8 cellular contexts compared by ENCODE assay signal in the genomic region with DNA sequence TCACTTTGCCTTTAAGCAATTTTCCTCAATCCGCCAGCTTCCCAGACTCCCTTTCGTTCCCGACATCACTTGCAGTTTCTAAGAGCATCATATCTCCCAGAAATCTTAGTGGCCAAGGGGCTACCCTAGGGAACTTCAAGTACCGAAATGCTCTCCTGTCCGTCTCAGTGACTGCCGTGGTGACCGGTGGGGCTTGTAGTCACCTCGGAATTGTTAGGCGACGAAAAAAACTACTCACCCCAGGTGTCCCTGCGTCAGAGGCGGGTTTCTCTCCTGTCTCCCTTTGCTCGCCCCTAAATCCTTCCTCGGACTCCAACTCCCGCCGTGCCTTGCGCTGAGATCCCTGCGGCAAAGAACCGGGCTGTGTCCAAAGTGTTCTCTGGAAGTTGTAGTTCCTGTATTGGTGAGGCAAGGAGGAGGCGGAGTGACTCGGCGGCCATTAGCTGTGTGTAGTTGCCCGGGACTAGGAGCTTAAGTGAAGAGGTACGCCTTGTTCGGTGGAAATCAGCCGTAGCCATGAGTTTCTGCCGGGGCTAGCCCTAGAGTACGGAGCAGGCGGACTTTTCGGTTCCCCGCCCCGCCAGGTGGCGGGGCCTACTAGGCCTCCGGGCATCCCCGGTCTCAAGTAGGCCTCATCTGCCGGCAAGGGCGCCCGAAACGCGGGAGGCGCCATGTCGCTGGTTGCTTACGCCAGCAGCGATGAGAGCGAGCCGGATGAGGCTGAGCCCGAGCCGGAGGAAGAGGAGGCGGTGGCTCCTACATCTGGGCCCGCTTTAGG. TPM values are rescaled to one million over a fixed set of nuclear protein-coding genes. Genes with fewer than 3 reads are reported as not detected.
DNase-seq lines count a peak whose midpoint lies in the region; ATAC-seq and TF ChIP-seq lines count a peak whose summit lies in the region.

A gene with protein sequence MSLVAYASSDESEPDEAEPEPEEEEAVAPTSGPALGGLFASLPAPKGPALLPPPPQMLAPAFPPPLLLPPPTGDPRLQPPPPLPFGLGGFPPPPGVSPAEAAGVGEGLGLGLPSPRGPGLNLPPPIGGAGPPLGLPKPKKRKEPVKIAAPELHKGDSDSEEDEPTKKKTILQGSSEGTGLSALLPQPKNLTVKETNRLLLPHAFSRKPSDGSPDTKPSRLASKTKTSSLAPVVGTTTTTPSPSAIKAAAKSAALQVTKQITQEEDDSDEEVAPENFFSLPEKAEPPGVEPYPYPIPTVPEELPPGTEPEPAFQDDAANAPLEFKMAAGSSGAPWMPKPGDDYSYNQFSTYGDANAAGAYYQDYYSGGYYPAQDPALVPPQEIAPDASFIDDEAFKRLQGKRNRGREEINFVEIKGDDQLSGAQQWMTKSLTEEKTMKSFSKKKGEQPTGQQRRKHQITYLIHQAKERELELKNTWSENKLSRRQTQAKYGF (plus strand): TSS at position 435 of the 778 bp plus-strand sequence. CDS start 237 bp downstream, at position 672.

- TF ChIP-seq POLR2A in uterus (IDR thresholded peaks at IDR 0.05) = peak; percentile 55 to 58

- in situ Hi-C loops in GM13977 (cut with MboI; ENCODE audit: low pct_unique_long_range_greater_than_20kb, low sequenced_read_pairs, unreplicated experiment) = no loop called here

- H3K4me3 Mint-ChIP-seq in T-helper 17 cell = no peak within 1 kb of the TSS

- H3K36me3 ChIP-seq in right atrium auricular region = peaks cover 7% of the 10 kb centered on the region
- H3K36me3 ChIP-seq in psoas muscle (ENCODE audit: insufficient read depth in 1 of 2, low read depth in 1 of 2) = peaks cover 0 to 18% of the 10 kb centered on the region in 2 donors
- H3K36me3 ChIP-seq in uterus = no peaks in the 10 kb centered on the region

- WGBS in psoas muscle, 3 donors = 0 to 1% (median 1%) methylated on average over 35 to 50 of the region's 50 CpGs

- peak; percentile 86 for ATAC-seq in HG02884 (IDR thresholded peaks at IDR 0.05; ENCODE audit: unreplicated experiment)
- ATAC-seq in T-helper 17 cell = peak; percentile 92
- peak; percentile 94 to 95 (median 95) for ATAC-seq in psoas muscle

- H3K4me1 ChIP-seq in right atrium auricular region = peaks cover 0 to 55% of the 10 kb centered on the region in 2 donors
- peaks cover 47% of the 10 kb centered on the region for H3K4me1 ChIP-seq in psoas muscle
- H3K4me1 ChIP-seq in uterus = peaks cover 6 to 13% of the 10 kb centered on the region in 2 donors

- H3K36me3 Mint-ChIP-seq in T-helper 17 cell (ENCODE audit: low read depth) = peaks cover 8% of the 10 kb centered on the region

- intact Hi-C loops in psoas muscle (cut with DNase I) = loop anchor here in 1 of 2 donors (2.0 to 5.0 kb wide), 2 partner anchors 16 to 40 kb away; a partner anchor contains a TSS
- intact Hi-C loops in uterus (cut with DNase I; ENCODE audit: low total_unique reads) = no loop called here

- no peaks in the 10 kb centered on the region for H3K27me3 Mint-ChIP-seq in T-helper 17 cell

- peaks cover 29% of the 10 kb centered on the region for H3K4me1 Mint-ChIP-seq in T-helper 17 cell

- H3K27ac ChIP-seq in right atrium auricular region (peak within 1 kb of the TSS; percentile 92 to 94), psoas muscle (peak within 1 kb of the TSS; percentile 96), uterus (peak within 1 kb of the TSS; percentile 93 to 96)

- TF ChIP-seq CTCF in GM13977 (IDR thresholded peaks at IDR 0.05; ENCODE audit: extremely low read depth, insufficient read depth, missing control alignments) = no peak
- TF ChIP-seq CTCF in right atrium auricular region (IDR thresholded peaks at IDR 0.05) = no peak
- TF ChIP-seq CTCF in psoas muscle (IDR thresholded peaks at IDR 0.05) = no peak
- peak in 1 of 4 experiments; percentile 35 for TF ChIP-seq CTCF in uterus (IDR thresholded peaks at IDR 0.05)

- H3K27me3 ChIP-seq in right atrium auricular region (no peaks in the 10 kb centered on the region), psoas muscle (ENCODE audit: insufficient read depth in 3 of 3, low read length in 2 of 3) (no peaks in the 10 kb centered on the region), uterus (no peaks in the 10 kb centered on the region)

- H3K27ac Mint-ChIP-seq in T-helper 17 cell = no peak within 1 kb of the TSS

- DNase-seq in GM13977 (ENCODE audit: low spot score) (peak; percentile 90), NCI-H1694 (lab: John Stamatoyannopoulos, UW) (peak; percentile 100), T-helper 17 cell (peak; percentile 87 to 96 (median 92)), anterior cingulate cortex (lab: John Stamatoyannopoulos, UW) (peak; percentile 87 to 100 (median 99)), right atrium auricular region (ENCODE audit: low spot score) (peak; percentile 99), psoas muscle (peak; percentile 97 to 99), uterus (peak; percentile 98 to 99)

- H3K9me3 ChIP-seq in T-helper 17 cell (ENCODE audit: control insufficient read depth, low read length, poor library complexity, severe bottlenecking) (no peaks in the 10 kb centered on the region), right atrium auricular region (no peaks in the 10 kb centered on the region), psoas muscle (no peaks in the 10 kb centered on the region), uterus (no peaks in the 10 kb centered on the region)

- H3K4me3 ChIP-seq in right atrium auricular region = peak within 1 kb of the TSS; percentile 88 to 98
- peak within 1 kb of the TSS; percentile 95 for H3K4me3 ChIP-seq in psoas muscle
- peak within 1 kb of the TSS; percentile 89 to 90 for H3K4me3 ChIP-seq in uterus

RNA-seq across cellular contexts. Expression of the gene that starts here (rescaled TPM):
- total RNA-seq in T-helper 17 cell (10 to 100 TPM; 51.0 to 82.4 TPM), right atrium auricular region (10 to 100 TPM; 29.8 to 34.3 TPM), psoas muscle (10 to 100 TPM; 43.7 to 69.3 (median 64.0) TPM), uterus (10 to 100 TPM; 22.7 to 71.9 (median 29.1) TPM)
- polyA plus RNA-seq in psoas muscle = 100 to 1,000 TPM in 1 of 3 donors, 10 to 100 TPM in 2; 46.8 to 107 (median 72.0) TPM

Comparison
In these comparisons a context has a peak if more than half of its experiments do, and no peak if none do; other contexts are left out.
1. Peak in every context shown above with its lines: DNase-seq, ATAC-seq, H3K4me3 ChIP-seq and H3K27ac ChIP-seq.